ENCODE assay signal across 10 cellular contexts in the genomic region with DNA sequence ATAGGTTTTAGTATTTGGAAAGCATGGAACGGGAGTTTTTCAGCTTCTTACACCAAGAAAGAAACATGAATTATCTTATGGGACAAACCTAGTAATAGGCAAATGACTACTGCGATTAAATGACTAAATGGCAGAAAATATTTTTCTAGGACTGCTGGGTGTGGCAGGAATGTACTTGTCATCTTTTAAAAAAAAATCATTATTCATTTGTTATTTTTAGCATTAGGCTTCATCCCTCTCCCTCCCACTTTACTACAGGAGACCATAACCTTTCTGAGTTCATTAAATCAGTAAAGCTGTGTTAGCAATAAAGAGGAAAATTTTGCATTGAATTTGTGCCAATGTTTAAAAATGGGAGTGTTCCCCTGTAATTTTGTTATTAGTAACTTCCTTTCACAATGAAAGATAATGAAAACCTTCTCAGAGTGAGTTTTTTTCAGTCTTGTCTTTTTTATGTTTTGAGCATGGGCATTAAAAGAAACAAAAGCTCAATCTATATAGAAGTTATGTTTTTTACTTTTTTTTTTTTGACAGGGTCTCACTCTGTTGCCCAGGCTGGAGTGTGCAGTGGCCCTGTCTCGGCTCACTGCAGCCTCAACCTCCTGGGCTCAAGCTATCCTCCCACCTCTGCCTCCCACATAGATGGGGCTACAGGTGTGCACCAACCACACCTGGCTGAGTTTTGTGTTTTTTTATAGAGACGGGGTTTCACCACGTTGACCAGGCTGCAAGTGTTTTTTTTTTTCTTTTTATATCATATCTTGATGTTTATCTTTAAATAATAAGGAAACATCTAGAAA.
DNase-seq lines count a peak whose midpoint lies in the region; ATAC-seq, FAIRE-seq and TF ChIP-seq lines count a peak whose summit lies in the region.
"Had no signal": no experiment of that assay in that cellular context is flagged by ENCODE, and none has a peak within 500 bp of the region (broad histone marks: within the 10 kb centered on the region; RNA-seq: fewer than 3 reads in every experiment).

No MANE protein-coding gene starts in this region.

- intact Hi-C loops in Caco-2 (cut with micrococcal nuclease; ENCODE audit: unreplicated experiment) (no loop called here), HepG2 (cut with micrococcal nuclease; ENCODE audit: unreplicated experiment) (no loop called here)

- H3K4me2 ChIP-seq in OCI-LY3 (ENCODE audit: low read length) (peak overlapping the region; percentile 33), HepG2 (ENCODE audit: low read depth, low read length) (no peak overlapping the region)

- TF ChIP-seq POLR2A in HepG2 (IDR thresholded peaks at IDR 0.05; ENCODE audit: insufficient read depth in 1 of 2, low read depth in 2 of 2, low read length in 2 of 2): no peak

- H3K27ac ChIP-seq in OCI-LY3 (ENCODE audit: low read length) (no peak overlapping the region), HepG2 (ENCODE audit: extremely low read length, insufficient read depth, low read length) (no peak overlapping the region)
- H3K27ac ChIP-seq: lower lobe of right lung had no signal

- CTCF ChIA-PET in Caco-2 (lab: Charles Lee): interaction anchor here (0.6 kb wide), 1 partner anchor 166 kb away, joined by 3 read pairs; no protein-coding TSS in a partner anchor
- CTCF ChIA-PET in HepG2 (lab: Yijun Ruan, JAX; ENCODE audit: low intra/inter-chr PET ratio, low total read pairs): no interaction called here

- WGBS in HepG2 (ENCODE audit: low lambda C conversion rate): 57% methylated on average over 5 of the region's 5 CpGs

- H3K27me3 ChIP-seq in OCI-LY3 (ENCODE audit: low read depth, low read length) (no peaks in the 10 kb centered on the region), Caco-2 (replicated peaks; ENCODE audit: control insufficient read depth, insufficient read depth, low read length) (no peaks in the 10 kb centered on the region), HepG2 (ENCODE audit: control insufficient read depth in 1 of 2, insufficient read depth in 2 of 2, low read length in 2 of 2) (no peaks in the 10 kb centered on the region)

- no peak overlapping the region for H2AFZ ChIP-seq in OCI-LY3 (ENCODE audit: low read depth, low read length)
- H2AFZ ChIP-seq in HepG2 (ENCODE audit: low read length): no peak overlapping the region

- H3K9me3 ChIP-seq in OCI-LY3 (ENCODE audit: insufficient read depth, low read length) (no peaks in the 10 kb centered on the region), Caco-2 (no peaks in the 10 kb centered on the region), HepG2 (ENCODE audit: low read length) (no peaks in the 10 kb centered on the region)
- H3K9me3 ChIP-seq: lower lobe of right lung had no signal

- DNase-seq in A172 (ENCODE audit: low spot score): peak; percentile 66
- DNase-seq in fibroblast of mammary gland (ENCODE audit: low read depth): peak; percentile 50
- no peak for DNase-seq in COLO668 (lab: John Stamatoyannopoulos, UW; ENCODE audit: unreplicated experiment)
- no peak for DNase-seq in Caco-2
- no peak for DNase-seq in HepG2 (ENCODE audit: low spot score)
- DNase-seq: CD8-positive, alpha-beta T cell; lower lobe of right lung had no signal

- no peak for FAIRE-seq in HepG2 (lab: Jason Lieb, UNC)

- POLR2A ChIA-PET in Caco-2 (lab: Charles Lee): no interaction called here
- POLR2A ChIA-PET in HepG2 (lab: Yijun Ruan, JAX): no interaction called here

- H3K4me1 Mint-ChIP-seq in Caco-2 (ENCODE audit: low read depth, unreplicated experiment): peaks cover 22% of the 10 kb centered on the region

- TF ChIP-seq EP300 in HepG2 (IDR thresholded peaks at IDR 0.05; ENCODE audit: low read depth in 2 of 2, low read length in 2 of 2) (no peak), HepG2 (CRISPR knock-in tag; IDR thresholded peaks at IDR 0.05; ENCODE audit: borderline replicate concordance) (no peak)

- ATAC-seq in GM18502 (IDR thresholded peaks at IDR 0.05; ENCODE audit: poor library complexity, unreplicated experiment) (peak; percentile 50), HepG2 (no peak), GM19455 (IDR thresholded peaks at IDR 0.05; ENCODE audit: unreplicated experiment) (no peak)
- ATAC-seq: CD8-positive, alpha-beta T cell; lower lobe of right lung had no signal

- H3K4me3 ChIP-seq in OCI-LY3 (ENCODE audit: low read length) (no peak overlapping the region), fibroblast of mammary gland (ENCODE audit: control insufficient read depth, low read depth, low read length) (no peak overlapping the region), Caco-2 (ENCODE audit: low read depth, low read length) (no peak overlapping the region), HepG2 (replicated peaks in 1 of 3; ENCODE audit: insufficient read depth in 1 of 3, low read depth in 2 of 3, low read length in 3 of 3) (no peak overlapping the region)
- H3K4me3 ChIP-seq: lower lobe of right lung had no signal

- no peak for TF ChIP-seq RAD21 in HepG2 (CRISPR knock-in tag; IDR thresholded peaks at IDR 0.05)

- H3K36me3 ChIP-seq in OCI-LY3 (replicated peaks; ENCODE audit: low read depth, low read length): no peaks in the 10 kb centered on the region
- H3K36me3 ChIP-seq in Caco-2 (ENCODE audit: control insufficient read depth, insufficient read depth, low read length): no peaks in the 10 kb centered on the region
- H3K36me3 ChIP-seq in HepG2 (replicated peaks in 1 of 2; ENCODE audit: control insufficient read depth in 1 of 2, insufficient read depth in 2 of 2, low read length in 2 of 2): no peaks in the 10 kb centered on the region
- H3K36me3 ChIP-seq: lower lobe of right lung had no signal

- H3K27me3 Mint-ChIP-seq in Caco-2 (ENCODE audit: insufficient read depth, unreplicated experiment): no peaks in the 10 kb centered on the region

- H3K4me1 ChIP-seq in OCI-LY3 (ENCODE audit: low read length) (peaks cover 15% of the 10 kb centered on the region), Caco-2 (peaks cover 15% of the 10 kb centered on the region), HepG2 (ENCODE audit: insufficient read depth, low read length) (peaks cover 22% of the 10 kb centered on the region)

- no peak overlapping the region for H3K27ac Mint-ChIP-seq in Caco-2 (ENCODE audit: unreplicated experiment)
- H3K27ac Mint-ChIP-seq: CD8-positive, alpha-beta T cell had no signal

- BruUV-seq in Caco-2 (replicated peaks; lab: Mats Ljungman, UMichigan): no TSS peak
- BruUV-seq in HepG2 (replicated peaks; lab: Mats Ljungman, UMichigan): no TSS peak

- H3K9ac ChIP-seq in OCI-LY3 (ENCODE audit: low read length) (no peak overlapping the region), HepG2 (ENCODE audit: insufficient read depth, low read depth, low read length) (no peak overlapping the region)

- no peaks in the 10 kb centered on the region for H3K79me2 ChIP-seq in OCI-LY3 (ENCODE audit: low read length)
- no peaks in the 10 kb centered on the region for H3K79me2 ChIP-seq in HepG2 (ENCODE audit: insufficient read depth, low read length)

- H4K20me1 ChIP-seq in OCI-LY3 (ENCODE audit: insufficient read depth, low read length) (no peaks in the 10 kb centered on the region), HepG2 (ENCODE audit: insufficient read depth, low read length) (no peaks in the 10 kb centered on the region)

- no peak overlapping the region for H3K4me3 Mint-ChIP-seq in Caco-2 (ENCODE audit: unreplicated experiment)
- H3K4me3 Mint-ChIP-seq: CD8-positive, alpha-beta T cell had no signal

- TF ChIP-seq CTCF in OCI-LY3 (IDR thresholded peaks at IDR 0.05; ENCODE audit: low read depth, low read length): no peak
- TF ChIP-seq CTCF in fibroblast of mammary gland (conservative IDR thresholded peaks at IDR 0.05; ENCODE audit: control insufficient read depth, insufficient read depth, low read depth, low read length): no peak
- no peak for TF ChIP-seq CTCF in Caco-2 (IDR thresholded peaks at IDR 0.05; ENCODE audit: insufficient read depth in 1 of 2, low read depth in 1 of 2, low read length in 1 of 2, severe bottlenecking in 1 of 2, unreplicated experiment in 1 of 2)
- TF ChIP-seq CTCF in HepG2 (CRISPR knock-in tag; IDR thresholded peaks at IDR 0.05): no peak

- H3K36me3 Mint-ChIP-seq in Caco-2 (ENCODE audit: insufficient read depth, unreplicated experiment): no peaks in the 10 kb centered on the region
- H3K36me3 Mint-ChIP-seq: CD8-positive, alpha-beta T cell had no signal

- in situ Hi-C loops in HepG2 (cut with HindIII; ENCODE audit: extremely low pct_ligation_motif_present, low pct_unique_long_range_greater_than_20kb): no loop called here

- no peaks in the 10 kb centered on the region for H3K9me3 Mint-ChIP-seq in Caco-2 (ENCODE audit: unreplicated experiment)
- H3K9me3 Mint-ChIP-seq: CD8-positive, alpha-beta T cell had no signal

TF ChIP-seq in HepG2, 621 proteins besides CTCF, POLR2A, EP300 and RAD21 (continues in another document):
- TF ChIP-seq DNMT3B (CRISPR knock-in tag; conservative IDR thresholded peaks at IDR 0.05): no peak
- TF ChIP-seq, protein P1, sequence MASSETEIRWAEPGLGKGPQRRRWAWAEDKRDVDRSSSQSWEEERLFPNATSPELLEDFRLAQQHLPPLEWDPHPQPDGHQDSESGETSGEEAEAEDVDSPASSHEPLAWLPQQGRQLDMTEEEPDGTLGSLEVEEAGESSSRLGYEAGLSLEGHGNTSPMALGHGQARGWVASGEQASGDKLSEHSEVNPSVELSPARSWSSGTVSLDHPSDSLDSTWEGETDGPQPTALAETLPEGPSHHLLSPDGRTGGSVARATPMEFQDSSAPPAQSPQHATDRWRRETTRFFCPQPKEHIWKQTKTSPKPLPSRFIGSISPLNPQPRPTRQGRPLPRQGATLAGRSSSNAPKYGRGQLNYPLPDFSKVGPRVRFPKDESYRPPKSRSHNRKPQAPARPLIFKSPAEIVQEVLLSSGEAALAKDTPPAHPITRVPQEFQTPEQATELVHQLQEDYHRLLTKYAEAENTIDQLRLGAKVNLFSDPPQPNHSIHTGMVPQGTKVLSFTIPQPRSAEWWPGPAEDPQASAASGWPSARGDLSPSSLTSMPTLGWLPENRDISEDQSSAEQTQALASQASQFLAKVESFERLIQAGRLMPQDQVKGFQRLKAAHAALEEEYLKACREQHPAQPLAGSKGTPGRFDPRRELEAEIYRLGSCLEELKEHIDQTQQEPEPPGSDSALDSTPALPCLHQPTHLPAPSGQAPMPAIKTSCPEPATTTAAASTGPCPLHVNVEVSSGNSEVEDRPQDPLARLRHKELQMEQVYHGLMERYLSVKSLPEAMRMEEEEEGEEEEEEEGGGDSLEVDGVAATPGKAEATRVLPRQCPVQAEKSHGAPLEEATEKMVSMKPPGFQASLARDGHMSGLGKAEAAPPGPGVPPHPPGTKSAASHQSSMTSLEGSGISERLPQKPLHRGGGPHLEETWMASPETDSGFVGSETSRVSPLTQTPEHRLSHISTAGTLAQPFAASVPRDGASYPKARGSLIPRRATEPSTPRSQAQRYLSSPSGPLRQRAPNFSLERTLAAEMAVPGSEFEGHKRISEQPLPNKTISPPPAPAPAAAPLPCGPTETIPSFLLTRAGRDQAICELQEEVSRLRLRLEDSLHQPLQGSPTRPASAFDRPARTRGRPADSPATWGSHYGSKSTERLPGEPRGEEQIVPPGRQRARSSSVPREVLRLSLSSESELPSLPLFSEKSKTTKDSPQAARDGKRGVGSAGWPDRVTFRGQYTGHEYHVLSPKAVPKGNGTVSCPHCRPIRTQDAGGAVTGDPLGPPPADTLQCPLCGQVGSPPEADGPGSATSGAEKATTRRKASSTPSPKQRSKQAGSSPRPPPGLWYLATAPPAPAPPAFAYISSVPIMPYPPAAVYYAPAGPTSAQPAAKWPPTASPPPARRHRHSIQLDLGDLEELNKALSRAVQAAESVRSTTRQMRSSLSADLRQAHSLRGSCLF (CRISPR knock-in tag; IDR thresholded peaks at IDR 0.05; ENCODE audit: borderline replicate concordance): no peak

Comparison
In these comparisons a context has a peak if more than half of its experiments do, and no peak if none do; other contexts are left out.
1. DNase-seq: peak in A172 (single experiment) and fibroblast of mammary gland (single experiment); none in COLO668 (single experiment), Caco-2 (0 of 2) and HepG2 (single experiment).